In genomic region chr3:74613060-74613459, GRCh38 we compare ENCODE assay signal across 11 cellular contexts. TPM values are rescaled to one million over a fixed set of nuclear protein-coding genes. Genes with fewer than 3 reads are reported as not detected.
DNase-seq lines count a peak whose midpoint lies in the region; ATAC-seq, FAIRE-seq and TF ChIP-seq lines count a peak whose summit lies in the region.
"Had no signal": no experiment of that assay in that cellular context is flagged by ENCODE, and none has a peak within 500 bp of the region (broad histone marks: within the 10 kb centered on the region; RNA-seq: fewer than 3 reads in every experiment).

No MANE protein-coding gene starts in this region.

- H3K4me3 ChIP-seq in GM23248 (peak overlapping the region; percentile 88), astrocyte (ENCODE audit: insufficient read depth, low read depth, low read length) (peak overlapping the region; percentile 50), skeletal muscle tissue (ENCODE audit: low read length in 3 of 3) (peak overlapping the region in 2 of 3 donors; percentile 26 to 32)
- H3K4me3 ChIP-seq in CD8-positive, alpha-beta T cell (ENCODE audit: low read depth, low read length): no peak overlapping the region

- ATAC-seq in CD8-positive, alpha-beta T cell: no peak

- peaks cover 2% of the 10 kb centered on the region for H3K4me1 Mint-ChIP-seq in astrocyte (ENCODE audit: low read depth, unreplicated experiment)
- H3K4me1 Mint-ChIP-seq in CD8-positive, alpha-beta T cell (ENCODE audit: low read depth): no peaks in the 10 kb centered on the region
- H3K4me1 Mint-ChIP-seq: activated B cell treated with CpG ODN at 0.5 μM for 24 hours had no signal

- in situ Hi-C loops in GM23248 (cut with MboI): no loop called here
- in situ Hi-C loops in G401 (cut with HindIII; ENCODE audit: low sequenced_read_pairs): no loop called here
- in situ Hi-C loops in KBM-7 (cut with MboI; ENCODE audit: low pct_unique_long_range_greater_than_20kb, low sequenced_read_pairs): no loop called here

- H3K4me1 ChIP-seq in GM23248 (ENCODE audit: insufficient read depth) (peaks cover 21% of the 10 kb centered on the region), astrocyte (ENCODE audit: insufficient read depth, low read length) (peaks cover 8% of the 10 kb centered on the region), skeletal muscle tissue (ENCODE audit: control insufficient read depth in 3 of 3, insufficient read depth in 3 of 3, low read length in 3 of 3) (peaks cover 0 to 5% (median 0%) of the 10 kb centered on the region in 3 donors)
- H3K4me1 ChIP-seq in CD8-positive, alpha-beta T cell (ENCODE audit: insufficient read depth, low read length): no peaks in the 10 kb centered on the region

- H4K20me1 ChIP-seq in GM23248 (ENCODE audit: insufficient read depth): no peaks in the 10 kb centered on the region
- no peaks in the 10 kb centered on the region for H4K20me1 ChIP-seq in astrocyte (ENCODE audit: insufficient read depth, low read length)

- peaks cover 23% of the 10 kb centered on the region; the same call in 1 of the 2 replicates for H3F3A ChIP-seq in GM23248 (ENCODE audit: insufficient read depth)

- no peak for TF ChIP-seq CTCF in astrocyte (IDR thresholded peaks at IDR 0.05; ENCODE audit: insufficient read depth, low read depth, low read length)
- no peak for TF ChIP-seq CTCF in GM10248 (IDR thresholded peaks at IDR 0.05; ENCODE audit: control extremely low read depth, extremely low read depth, low read depth, missing control alignments)
- TF ChIP-seq CTCF in CD8-positive, alpha-beta T cell (IDR thresholded peaks at IDR 0.05): no peak

- H3K79me2 ChIP-seq in GM23248 (ENCODE audit: insufficient read depth) (peaks cover 51% of the 10 kb centered on the region), astrocyte (ENCODE audit: insufficient read depth, low read length) (no peaks in the 10 kb centered on the region)

- 0 to 2% methylated on average over 2 of the region's 2 CpGs for WGBS in GM23248 (ENCODE audit: low coverage in 1 of 2, low lambda C conversion rate in 2 of 2, missing lambda C conversion rate in 2 of 2), 2 experiments

- intact Hi-C loops in CD8-positive, alpha-beta T cell (cut with DNase I, micrococcal nuclease): no loop called here

- no peaks in the 10 kb centered on the region for H3K9me2 ChIP-seq in GM23248 (ENCODE audit: insufficient read depth)

- no peaks in the 10 kb centered on the region for H3K9me3 Mint-ChIP-seq in astrocyte (ENCODE audit: unreplicated experiment)
- peaks cover 7% of the 10 kb centered on the region for H3K9me3 Mint-ChIP-seq in CD8-positive, alpha-beta T cell

- no peak for FAIRE-seq in astrocyte (lab: Jason Lieb, UNC)

- H3K9ac ChIP-seq in GM23248: peak overlapping the region; percentile 79
- H3K9ac ChIP-seq in astrocyte (ENCODE audit: low read length): peak overlapping the region; percentile 31
- no peak overlapping the region for H3K9ac ChIP-seq in skeletal muscle tissue (ENCODE audit: low read depth in 1 of 3, low read length in 3 of 3)

- H2AFZ ChIP-seq in GM23248 (peak overlapping the region; percentile 82), astrocyte (ENCODE audit: low read depth, low read length) (peak overlapping the region; percentile 56)

- H3K27ac Mint-ChIP-seq in astrocyte (ENCODE audit: unreplicated experiment): no peak overlapping the region
- H3K27ac Mint-ChIP-seq in CD8-positive, alpha-beta T cell: no peak overlapping the region
- H3K27ac Mint-ChIP-seq: activated B cell treated with CpG ODN at 0.5 μM for 24 hours had no signal

- POLR2A ChIA-PET in GM10248 (lab: Yijun Ruan, JAX): no interaction called here
- POLR2A ChIA-PET in CD8-positive, alpha-beta T cell (lab: Charles Lee): no interaction called here

- H3K9me3 ChIP-seq in GM23248 (ENCODE audit: low read depth) (no peaks in the 10 kb centered on the region), astrocyte (ENCODE audit: insufficient read depth, low read depth, low read length) (no peaks in the 10 kb centered on the region), skeletal muscle tissue (ENCODE audit: control insufficient read depth in 3 of 3, low read length in 3 of 3) (no peaks in the 10 kb centered on the region)
- H3K9me3 ChIP-seq in CD8-positive, alpha-beta T cell (ENCODE audit: low read length): no peaks in the 10 kb centered on the region

- peaks cover 58% of the 10 kb centered on the region for H3K27me3 Mint-ChIP-seq in astrocyte (ENCODE audit: low read depth, unreplicated experiment)
- H3K27me3 Mint-ChIP-seq in CD8-positive, alpha-beta T cell (ENCODE audit: low read depth): peaks cover 17% of the 10 kb centered on the region

- H3K27me3 ChIP-seq in GM23248 (replicated peaks; ENCODE audit: insufficient read depth) (no peaks in the 10 kb centered on the region), astrocyte (ENCODE audit: insufficient read depth, low read length) (peaks cover 21% of the 10 kb centered on the region), skeletal muscle tissue (ENCODE audit: control insufficient read depth in 3 of 3, insufficient read depth in 3 of 3, low read length in 3 of 3) (peaks cover 3 to 23% (median 8%) of the 10 kb centered on the region in 3 donors)
- no peaks in the 10 kb centered on the region for H3K27me3 ChIP-seq in CD8-positive, alpha-beta T cell (ENCODE audit: insufficient read depth, low read length)

- H3K27ac ChIP-seq in GM23248: peak overlapping the region; percentile 57
- H3K27ac ChIP-seq in astrocyte (ENCODE audit: low read depth, low read length): no peak overlapping the region
- no peak overlapping the region for H3K27ac ChIP-seq in skeletal muscle tissue (ENCODE audit: low read depth, low read length)
- no peak overlapping the region for H3K27ac ChIP-seq in CD8-positive, alpha-beta T cell (ENCODE audit: low read depth, low read length)

- no peaks in the 10 kb centered on the region for H3K36me3 Mint-ChIP-seq in astrocyte (ENCODE audit: low read depth, unreplicated experiment)
- H3K36me3 Mint-ChIP-seq in CD8-positive, alpha-beta T cell: no peaks in the 10 kb centered on the region

- H3K4me3 Mint-ChIP-seq in astrocyte (ENCODE audit: unreplicated experiment): peak overlapping the region; percentile 1
- no peak overlapping the region for H3K4me3 Mint-ChIP-seq in CD8-positive, alpha-beta T cell
- H3K4me3 Mint-ChIP-seq: activated B cell treated with CpG ODN at 0.5 μM for 24 hours had no signal

- H3K4me2 ChIP-seq in GM23248 (ENCODE audit: unreplicated experiment): peak overlapping the region; percentile 97
- peak overlapping the region; percentile 81 for H3K4me2 ChIP-seq in astrocyte (ENCODE audit: low read length)

- DNase-seq in GM23248: peak; percentile 67
- DNase-seq in astrocyte (ENCODE audit: low read depth): peak; percentile 11
- peak; percentile 51 for DNase-seq in iris pigment epithelial cell (ENCODE audit: low read depth)
- DNase-seq in G401 (ENCODE audit: low spot score): no peak
- no peak for DNase-seq in GM10248 (ENCODE audit: extremely low spot score)
- DNase-seq in KBM-7: no peak
- DNase-seq in CD8-positive, alpha-beta T cell: no peak
- DNase-seq: activated B cell treated with CpG ODN at 0.5 μM for 24 hours; NCI-H1694 treated with DMSO at 0.1 percent for 48 hours; stimulated activated CD4-positive, alpha-beta T cell treated with anti-CD3 and anti-CD28 coated beads, Interleukin-2, amount 100 ng/mL, for 48 hours had no signal

- CTCF ChIA-PET in GM10248 (lab: Yijun Ruan, JAX): no interaction called here
- CTCF ChIA-PET in CD8-positive, alpha-beta T cell (lab: Charles Lee): interaction anchor here (1.0 kb wide), 1 partner anchor 8 kb away, joined by 3 read pairs; no protein-coding TSS in a partner anchor

- H3K36me3 ChIP-seq in GM23248 (ENCODE audit: low read depth) (no peaks in the 10 kb centered on the region), astrocyte (ENCODE audit: insufficient read depth, low read length) (no peaks in the 10 kb centered on the region), skeletal muscle tissue (ENCODE audit: control insufficient read depth in 3 of 3, insufficient read depth in 3 of 3, low read length in 3 of 3) (no peaks in the 10 kb centered on the region)
- no peaks in the 10 kb centered on the region for H3K36me3 ChIP-seq in CD8-positive, alpha-beta T cell (ENCODE audit: insufficient read depth, low read length)

RNA-seq across cellular contexts. Expression of gene CNTN3, which starts 1.4 kb away (rescaled TPM):
- total RNA-seq in GM23248 (2014; rRNA removed; shearing (Covaris generic)): 18.5 and 24.4 TPM in 2 replicates
- polyA plus RNA-seq in GM23248 (2016; fragmentation: Nextera tagmentation; extraction: Ambion mirVana): 4.3 and 5.6 TPM in 2 replicates
- total RNA-seq in astrocyte: 0.50 and 0.91 TPM in 2 replicates
- 3.7 TPM for total RNA-seq in skeletal muscle tissue
- total RNA-seq in G401 (2014; rRNA removed; shearing (Covaris generic)): not detected in 2 replicates
- total RNA-seq in CD8-positive, alpha-beta T cell: not detected
- total RNA-seq: activated B cell treated with CpG ODN at 0.5 μM for 24 hours had no signal

Comparison
In these comparisons a context has a peak if more than half of its experiments do, and no peak if none do; other contexts are left out.
1. DNase-seq: peak in GM23248 (single experiment), astrocyte (single experiment) and iris pigment epithelial cell (single experiment); none in G401 (single experiment), GM10248 (single experiment), KBM-7 (single experiment) and CD8-positive, alpha-beta T cell (0 of 7).
2. H3K9ac ChIP-seq: peak in GM23248 (single experiment) and astrocyte (single experiment); none in skeletal muscle tissue (0 of 3).